ENCODE assay signal across 8 cellular contexts in the genomic region with DNA sequence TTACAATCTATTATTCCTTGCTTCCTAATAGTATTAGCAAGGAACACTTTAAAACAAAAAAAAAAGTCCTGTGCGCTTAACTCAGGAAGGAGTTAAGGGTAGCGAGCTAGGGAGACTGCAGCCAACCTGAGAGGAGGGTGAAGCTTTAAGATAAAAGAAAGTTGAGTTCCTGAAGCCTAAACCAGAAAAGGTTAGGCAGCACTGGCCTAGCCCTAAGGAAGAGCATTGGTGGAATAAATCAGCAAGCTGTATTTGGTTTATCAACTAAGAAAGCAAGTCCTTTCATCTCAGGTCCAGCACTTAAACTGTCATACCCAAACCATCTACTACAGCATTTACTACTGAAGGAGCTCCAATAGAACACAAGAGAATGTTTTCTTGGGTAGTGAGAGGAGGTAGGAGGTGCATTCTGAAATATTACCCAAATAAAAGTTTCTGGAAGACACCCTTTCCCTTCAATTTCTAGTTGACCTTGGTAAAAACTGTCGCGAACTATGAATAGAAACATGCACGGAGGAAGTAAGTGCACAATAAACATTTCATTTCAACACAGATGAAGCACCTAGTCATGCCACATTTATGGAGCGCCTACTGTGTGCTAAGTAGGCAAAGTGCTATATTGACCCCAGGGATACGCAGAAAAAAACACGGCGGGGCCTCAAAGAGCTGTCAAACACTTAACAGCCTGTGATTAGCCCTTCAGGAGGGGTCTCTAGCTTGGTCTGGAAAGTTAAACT. TPM values are rescaled to one million over a fixed set of nuclear protein-coding genes. Genes with fewer than 3 reads are reported as not detected.
A peak's percentile ranks its signal among the peaks of the same experiment; 100 is the strongest.
DNase-seq lines count a peak whose midpoint lies in the region; ATAC-seq and TF ChIP-seq lines count a peak whose summit lies in the region.

No MANE protein-coding gene starts in this region.

- peak overlapping the region; percentile 82 for H3K4me3 ChIP-seq in right atrium auricular region
- H3K4me3 ChIP-seq in ascending aorta, result peak overlapping the region; percentile 93 to 98
- peak overlapping the region; percentile 85 for H3K4me3 ChIP-seq in lower leg skin (ENCODE audit: low read depth, poor library complexity, severe bottlenecking)
- H3K4me3 ChIP-seq in upper lobe of left lung, result peak overlapping the region; percentile 63 to 88 (median 75)

- DNase-seq in right atrium auricular region (ENCODE audit: low spot score) (no peak), left cardiac atrium (no peak), ascending aorta (ENCODE audit: low spot score in 2 of 2) (no peak), lower leg skin (ENCODE audit: low spot score in 2 of 2) (no peak), upper lobe of left lung (no peak), SHP77 treated with DMSO at 0.1 percent for 48 hours (lab: John Stamatoyannopoulos, UW) (no peak), DMS79 treated with DMSO at 0.1 percent for 48 hours (lab: John Stamatoyannopoulos, UW) (no peak), NCI-H2081 (lab: John Stamatoyannopoulos, UW) (no peak)

- H3K27ac ChIP-seq in right atrium auricular region (peak overlapping the region; percentile 93), ascending aorta (peak overlapping the region; percentile 94 to 97), upper lobe of left lung (peak overlapping the region; percentile 89 to 93 (median 91))

- WGBS in lower leg skin, 2 donors, result 27 to 29% methylated on average over 9 of the region's 9 CpGs
- 30 to 33% methylated on average over 9 of the region's 9 CpGs for WGBS in upper lobe of left lung, 2 donors

- TF ChIP-seq CTCF in right atrium auricular region (IDR thresholded peaks at IDR 0.05) (no peak), ascending aorta (IDR thresholded peaks at IDR 0.05) (no peak), lower leg skin (IDR thresholded peaks at IDR 0.05) (no peak), upper lobe of left lung (IDR thresholded peaks at IDR 0.05) (no peak)

- no peak for ATAC-seq in left cardiac atrium
- ATAC-seq in upper lobe of left lung (ENCODE audit: low FRiP score in 2 of 2), result no peak

- H3K9me3 ChIP-seq in right atrium auricular region (no peaks in the 10 kb centered on the region), ascending aorta (no peaks in the 10 kb centered on the region), upper lobe of left lung (no peaks in the 10 kb centered on the region)

- intact Hi-C loops in left cardiac atrium (cut with DNase I), result loop anchor here in 1 of 2 donors (5.0 kb wide), 1 partner anchor 42 kb away; no protein-coding TSS in a partner anchor
- intact Hi-C loops in ascending aorta (cut with DNase I), result no loop called here
- intact Hi-C loops in lower leg skin (cut with DNase I; ENCODE audit: low total_unique reads), result no loop called here

- TF ChIP-seq EP300 in upper lobe of left lung (IDR thresholded peaks at IDR 0.05), result no peak

- H3K36me3 ChIP-seq in right atrium auricular region (peaks cover 19% of the 10 kb centered on the region), ascending aorta (peaks cover 14 to 17% of the 10 kb centered on the region in 2 donors), upper lobe of left lung (peaks cover 7 to 18% (median 15%) of the 10 kb centered on the region in 4 donors)

- H3K4me1 ChIP-seq in right atrium auricular region (peaks cover 0 to 18% of the 10 kb centered on the region in 2 donors), ascending aorta (peaks cover 2 to 19% of the 10 kb centered on the region in 2 donors), upper lobe of left lung (peaks cover 7 to 18% (median 16%) of the 10 kb centered on the region in 4 donors)

- no peaks in the 10 kb centered on the region for H3K27me3 ChIP-seq in right atrium auricular region
- H3K27me3 ChIP-seq in ascending aorta, result no peaks in the 10 kb centered on the region
- H3K27me3 ChIP-seq in upper lobe of left lung, result no peaks in the 10 kb centered on the region

- TF ChIP-seq POLR2A in lower leg skin (IDR thresholded peaks at IDR 0.05) (no peak), upper lobe of left lung (IDR thresholded peaks at IDR 0.05) (no peak)

RNA-seq across cellular contexts. Expression of a gene that starts 1.3 kb away (rescaled TPM):
- total RNA-seq in right atrium auricular region (10 to 100 TPM in 1 of 2 donors, 1 to 10 TPM in 1; 6.8 to 12.1 TPM), left cardiac atrium (10 to 100 TPM; 24.5 to 27.0 TPM), ascending aorta (2.8 TPM), lower leg skin (10 to 100 TPM in 1 of 4 donors, 1 to 10 TPM in 3; 5.6 to 11.0 (median 8.1) TPM), upper lobe of left lung (10 to 100 TPM in 2 of 6 donors, 1 to 10 TPM in 4; 1.4 to 18.6 (median 6.6) TPM)

RNA-seq across cellular contexts. Expression of a gene that starts 17.9 kb away (rescaled TPM):
- total RNA-seq in right atrium auricular region (10 to 100 TPM; 27.8 to 30.1 TPM), left cardiac atrium (10 to 100 TPM; 40.4 to 42.8 TPM), ascending aorta (26.5 TPM), lower leg skin (10 to 100 TPM; 19.2 to 23.7 (median 20.0) TPM), upper lobe of left lung (10 to 100 TPM; 35.1 to 77.5 (median 47.5) TPM)

RNA-seq across cellular contexts. Expression of a gene that starts 44.5 kb away (rescaled TPM):
- total RNA-seq in right atrium auricular region (10 to 100 TPM; 58.9 to 64.4 TPM), left cardiac atrium (10 to 100 TPM; 51.7 to 58.2 TPM), ascending aorta (56.2 TPM), lower leg skin (100 to 1,000 TPM in 1 of 4 donors, 10 to 100 TPM in 3; 40.3 to 106 (median 64.4) TPM), upper lobe of left lung (100 to 1,000 TPM in 2 of 6 donors, 10 to 100 TPM in 4; 49.5 to 131 (median 72.0) TPM)

RNA-seq across cellular contexts. Expression of a gene that starts 44.8 kb away (rescaled TPM):
- total RNA-seq in right atrium auricular region, result 10 to 100 TPM; 18.9 to 32.9 TPM
- 10 to 100 TPM; 28.1 to 33.6 TPM for total RNA-seq in left cardiac atrium
- 4.2 TPM for total RNA-seq in ascending aorta
- total RNA-seq in lower leg skin, result 10 to 100 TPM; 25.5 to 57.9 (median 37.7) TPM
- 10 to 100 TPM; 24.9 to 49.8 (median 36.4) TPM for total RNA-seq in upper lobe of left lung
